ENCODE assay signal across 8 cellular contexts in genomic region chr1:108817016-108817415, GRCh38. TPM values are rescaled to one million over a fixed set of nuclear protein-coding genes. Genes with fewer than 3 reads are reported as not detected.
DNase-seq lines count a peak whose midpoint lies in the region; ATAC-seq and TF ChIP-seq lines count a peak whose summit lies in the region.

No MANE protein-coding gene starts in this region.

- DNase-seq in DMS79 (lab: John Stamatoyannopoulos, UW) (peak; percentile 72), SHP77 (lab: John Stamatoyannopoulos, UW) (peak; percentile 33 to 37), fibroblast of villous mesenchyme (ENCODE audit: low read depth) (peak; percentile 63), GM19240 (ENCODE audit: insufficient read length, low spot score) (no peak)
- DNase-seq in activated naive CD8-positive, alpha-beta T cell treated with anti-CD3 and anti-CD28 coated beads, Interleukin-2, amount 50 U/mL, for 24 hours = no peak
- DNase-seq in activated CD4-positive, CD25-positive, alpha-beta regulatory T cell (lab: John Stamatoyannopoulos, UW) = no peak

- TF ChIP-seq CTCF in fibroblast of villous mesenchyme (IDR thresholded peaks at IDR 0.05; ENCODE audit: insufficient read depth, low read depth, low read length) (no peak), parathyroid adenoma (IDR thresholded peaks at IDR 0.05) (no peak)

- no peaks in the 10 kb centered on the region for H3K4me1 ChIP-seq in parathyroid adenoma

- peaks cover 1% of the 10 kb centered on the region for H3K27me3 Mint-ChIP-seq in activated naive CD8-positive, alpha-beta T cell treated with anti-CD3 and anti-CD28 coated beads, Interleukin-2, amount 50 U/mL, for 24 hours

- no peak overlapping the region for H3K27ac Mint-ChIP-seq in activated naive CD8-positive, alpha-beta T cell treated with anti-CD3 and anti-CD28 coated beads, Interleukin-2, amount 50 U/mL, for 24 hours

- H3K9me3 ChIP-seq in parathyroid adenoma (ENCODE audit: control insufficient read depth, low read length) = no peaks in the 10 kb centered on the region

- peak overlapping the region; percentile 46 for H2AFZ ChIP-seq in parathyroid adenoma

- H3K36me3 Mint-ChIP-seq in activated naive CD8-positive, alpha-beta T cell treated with anti-CD3 and anti-CD28 coated beads, Interleukin-2, amount 50 U/mL, for 24 hours (ENCODE audit: low read depth) = no peaks in the 10 kb centered on the region

- no peak overlapping the region for H3K4me2 ChIP-seq in parathyroid adenoma (ENCODE audit: low read length)

- H3K4me3 Mint-ChIP-seq in activated naive CD8-positive, alpha-beta T cell treated with anti-CD3 and anti-CD28 coated beads, Interleukin-2, amount 50 U/mL, for 24 hours = no peak overlapping the region

- no peak overlapping the region for H3K9ac ChIP-seq in parathyroid adenoma

- no peak for ATAC-seq in activated naive CD8-positive, alpha-beta T cell treated with anti-CD3 and anti-CD28 coated beads, Interleukin-2, amount 50 U/mL, for 24 hours
- no peak for ATAC-seq in HG03159 (IDR thresholded peaks at IDR 0.05; ENCODE audit: unreplicated experiment)

- H3K27ac ChIP-seq in parathyroid adenoma = no peak overlapping the region

- no peaks in the 10 kb centered on the region for H3K79me2 ChIP-seq in parathyroid adenoma

- no peaks in the 10 kb centered on the region for H3K27me3 ChIP-seq in parathyroid adenoma (ENCODE audit: control insufficient read depth, insufficient read depth, low read length)

- no peaks in the 10 kb centered on the region for H3K36me3 ChIP-seq in parathyroid adenoma (ENCODE audit: control insufficient read depth, insufficient read depth, low read length)

- H3K4me1 Mint-ChIP-seq in activated naive CD8-positive, alpha-beta T cell treated with anti-CD3 and anti-CD28 coated beads, Interleukin-2, amount 50 U/mL, for 24 hours = no peaks in the 10 kb centered on the region

- no peak overlapping the region for H3K4me3 ChIP-seq in fibroblast of villous mesenchyme (ENCODE audit: low read depth, low read length)
- no peak overlapping the region for H3K4me3 ChIP-seq in parathyroid adenoma (ENCODE audit: low read depth, low read length)

- no peaks in the 10 kb centered on the region for H3K9me3 Mint-ChIP-seq in activated naive CD8-positive, alpha-beta T cell treated with anti-CD3 and anti-CD28 coated beads, Interleukin-2, amount 50 U/mL, for 24 hours

RNA-seq across cellular contexts. Expression of gene AKNAD1, which starts 39.9 kb away (rescaled TPM):
- total RNA-seq in fibroblast of villous mesenchyme = 0.86 and 1.6 TPM in 2 replicates

RNA-seq across cellular contexts. Expression of gene GPSM2, which starts 59.8 kb away (rescaled TPM):
- total RNA-seq in fibroblast of villous mesenchyme = 24.2 and 35.0 TPM in 2 replicates

Comparison
In these comparisons a context has a peak if more than half of its experiments do, and no peak if none do; other contexts are left out.
1. DNase-seq: peak in DMS79 (single experiment), SHP77 (2 of 2) and fibroblast of villous mesenchyme (single experiment); none in GM19240 (single experiment), activated naive CD8-positive, alpha-beta T cell treated with anti-CD3 and anti-CD28 coated beads, Interleukin-2, amount 50 U/mL, for 24 hours (single experiment) and activated CD4-positive, CD25-positive, alpha-beta regulatory T cell (0 of 4).